16 cellular contexts compared by ENCODE assay signal in the genomic region with DNA sequence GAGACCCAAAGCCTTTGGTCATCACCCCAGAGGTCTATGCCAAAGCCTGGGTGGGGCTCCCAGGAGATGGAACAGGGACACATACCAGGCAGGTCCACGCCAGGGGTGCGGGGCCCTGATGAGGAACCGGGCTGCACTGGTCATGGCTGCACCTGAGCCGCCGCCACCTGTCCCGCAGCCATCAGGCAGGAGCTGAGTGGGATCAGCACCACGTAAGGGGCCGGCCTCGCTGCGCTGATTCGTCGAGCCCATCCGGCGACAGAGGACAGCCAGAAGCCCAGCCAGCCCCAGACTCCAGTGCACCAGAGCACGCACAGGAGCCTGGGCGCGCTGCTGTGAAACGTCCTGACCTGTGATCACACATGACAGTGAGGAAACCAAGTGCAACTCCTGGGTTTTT. TPM values are rescaled to one million over a fixed set of nuclear protein-coding genes. Genes with fewer than 3 reads are reported as not detected.
"Had no signal": no experiment of that assay in that cellular context is flagged by ENCODE, and none has a peak within 500 bp of the region (broad histone marks: within the 10 kb centered on the region; RNA-seq: fewer than 3 reads in every experiment).

No MANE protein-coding gene starts in this region.

- DNase-seq: activated CD4-positive, alpha-beta memory T cell treated with anti-CD3 and anti-CD28 coated beads for 36 hours; activated CD4-positive, alpha-beta T cell treated with anti-CD3 and anti-CD28 coated beads for 36 hours; activated CD8-positive, alpha-beta memory T cell treated with anti-CD3 and anti-CD28 coated beads, Interleukin-2, amount 10 ng/mL, durations not matched to agents 7 days and 5 days; activated effector memory CD4-positive, alpha-beta T cell treated with anti-CD3 and anti-CD28 coated beads, Interleukin-2, amount 50 U/mL, for 16 hours; activated naive CD8-positive, alpha-beta T cell treated with anti-CD3 and anti-CD28 coated beads for 36 hours; activated T-cell treated with anti-CD3 and anti-CD28 coated beads, Interleukin-2, amount 50 U/mL, for 1 hour; brain microvascular endothelial cell; heart right ventricle; left cardiac atrium; stimulated activated CD4-positive, alpha-beta T cell treated with anti-CD3 and anti-CD28 coated beads, Interleukin-2, amount 100 ng/mL, for 48 hours; stimulated activated naive B cell treated with anti-CD40 and anti-IgM and Interleukin-4, amounts not matched to agents 10 μg/mL and 1 μg/mL and 100 μg/mL, for 72 hours; T-helper 17 cell; trophoblast cell had no signal

- H3K27ac ChIP-seq: brain microvascular endothelial cell, neutrophil had no signal

- H3K4me3 ChIP-seq: gastroesophageal sphincter, lung had no signal

- H3K27me3 ChIP-seq: brain microvascular endothelial cell, gastroesophageal sphincter, neutrophil had no signal

- H3K9me3 ChIP-seq: gastroesophageal sphincter, heart right ventricle, neutrophil had no signal

- H3K36me3 ChIP-seq: brain microvascular endothelial cell, neutrophil had no signal

- ATAC-seq: activated CD4-positive, alpha-beta T cell treated with anti-CD3 and anti-CD28 coated beads for 36 hours; activated CD8-positive, alpha-beta memory T cell treated with anti-CD3 and anti-CD28 coated beads, Interleukin-2, amount 10 ng/mL, durations not matched to agents 7 days and 5 days; gastroesophageal sphincter; left cardiac atrium; stimulated activated naive B cell treated with anti-CD40 and anti-IgM and Interleukin-4, amounts not matched to agents 10 μg/mL and 1 μg/mL and 100 μg/mL, for 72 hours; T-helper 17 cell had no signal

RNA-seq across cellular contexts. Expression of a gene that starts 15.9 kb away (rescaled TPM):
- total RNA-seq: activated CD8-positive, alpha-beta memory T cell treated with anti-CD3 and anti-CD28 coated beads, Interleukin-2, amount 10 ng/mL, durations not matched to agents 7 days and 5 days had no signal
